ENCODE assay signal across 13 cellular contexts in the genomic region with DNA sequence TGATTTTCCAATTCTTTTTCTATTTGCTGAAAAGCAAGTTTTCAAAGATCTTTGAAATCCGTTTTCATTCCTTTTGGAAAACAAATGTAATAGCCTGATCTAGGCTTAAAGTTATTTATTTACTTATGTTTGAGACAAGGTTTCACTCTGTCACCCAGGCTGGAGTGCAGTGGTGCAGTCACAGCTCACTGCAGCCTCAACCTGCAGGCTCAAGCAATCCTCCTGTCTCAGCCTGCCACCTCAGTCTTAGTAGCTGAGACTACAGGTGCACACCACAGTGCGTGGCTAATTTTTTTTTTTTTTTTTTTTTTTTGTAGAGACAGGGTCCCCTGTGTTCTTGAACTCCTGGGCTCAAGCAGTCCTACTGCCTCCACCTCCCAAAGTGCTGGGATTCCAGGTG. TPM values are rescaled to one million over a fixed set of nuclear protein-coding genes. Genes with fewer than 3 reads are reported as not detected.
DNase-seq lines count a peak whose midpoint lies in the region; ATAC-seq and TF ChIP-seq lines count a peak whose summit lies in the region.
"Had no signal": no experiment of that assay in that cellular context is flagged by ENCODE, and none has a peak within 500 bp of the region (broad histone marks: within the 10 kb centered on the region; RNA-seq: fewer than 3 reads in every experiment).

No MANE protein-coding gene starts in this region.

- H3K36me3 ChIP-seq in neural progenitor cell = no peaks in the 10 kb centered on the region

- H3K4me1 ChIP-seq in neural progenitor cell = peaks cover 8% of the 10 kb centered on the region

- H3K27me3 ChIP-seq in neural progenitor cell = no peaks in the 10 kb centered on the region

- no peaks in the 10 kb centered on the region for H3K9me3 ChIP-seq in neural progenitor cell (ENCODE audit: low read depth)
- H3K9me3 ChIP-seq: mucosa of descending colon had no signal

- peaks cover 10% of the 10 kb centered on the region for H3F3A ChIP-seq in neural progenitor cell (ENCODE audit: low read depth)

- peaks cover 5% of the 10 kb centered on the region for H3K36me3 Mint-ChIP-seq in neural progenitor cell

- no peak overlapping the region for H3K27ac Mint-ChIP-seq in neural progenitor cell
- H3K27ac Mint-ChIP-seq: activated naive CD8-positive, alpha-beta T cell treated with anti-CD3 and anti-CD28 coated beads for 36 hours had no signal

- DNase-seq in DMS79 (lab: John Stamatoyannopoulos, UW) = peak; percentile 31
- DNase-seq in activated effector memory CD4-positive, alpha-beta T cell treated with Interleukin-2 at 50 U/mL for 16 hours = no peak
- no peak for DNase-seq in NCI-H345 treated with DMSO at 0.1 percent for 48 hours (lab: John Stamatoyannopoulos, UW; ENCODE audit: unreplicated experiment)
- no peak for DNase-seq in neural progenitor cell (ENCODE audit: low spot score)
- DNase-seq: activated naive CD8-positive, alpha-beta T cell treated with anti-CD3 and anti-CD28 coated beads for 36 hours; DMS 273 treated with DMSO at 0.1 percent for 48 hours; mucosa of descending colon; NCI-H2227 treated with DMSO at 0.1 percent for 48 hours; T1000 had no signal

- H4K20me1 ChIP-seq in neural progenitor cell (ENCODE audit: low read depth) = no peaks in the 10 kb centered on the region

- H2AFZ ChIP-seq in neural progenitor cell (replicated peaks) = no peak overlapping the region

- H3K4me3 Mint-ChIP-seq in neural progenitor cell = no peak overlapping the region
- H3K4me3 Mint-ChIP-seq: activated naive CD8-positive, alpha-beta T cell treated with anti-CD3 and anti-CD28 coated beads for 36 hours had no signal

- no peak overlapping the region for H3K9ac ChIP-seq in neural progenitor cell

- peak; percentile 42 for ATAC-seq in GM19043 (IDR thresholded peaks at IDR 0.05; ENCODE audit: low read depth, unreplicated experiment)
- peak; percentile 27 for ATAC-seq in HG02678 (IDR thresholded peaks at IDR 0.05; ENCODE audit: unreplicated experiment)
- ATAC-seq in HG03520 (IDR thresholded peaks at IDR 0.05; ENCODE audit: unreplicated experiment) = peak; percentile 27
- no peak for ATAC-seq in HG03460 (IDR thresholded peaks at IDR 0.05; ENCODE audit: unreplicated experiment)
- ATAC-seq: mucosa of descending colon had no signal

- no peak for TF ChIP-seq CTCF in neural progenitor cell (IDR thresholded peaks at IDR 0.05)

- H3K4me3 ChIP-seq in neural progenitor cell = no peak overlapping the region
- H3K4me3 ChIP-seq: mucosa of descending colon had no signal

- H3K4me2 ChIP-seq in neural progenitor cell = no peak overlapping the region

- no peaks in the 10 kb centered on the region for H3K27me3 Mint-ChIP-seq in neural progenitor cell (ENCODE audit: insufficient read depth, low read depth)
- H3K27me3 Mint-ChIP-seq: activated naive CD8-positive, alpha-beta T cell treated with anti-CD3 and anti-CD28 coated beads for 36 hours had no signal

- H3K9me3 Mint-ChIP-seq in neural progenitor cell = peaks cover 3% of the 10 kb centered on the region

- H3K27ac ChIP-seq in neural progenitor cell = no peak overlapping the region

- H3K79me2 ChIP-seq in neural progenitor cell (ENCODE audit: low read depth) = peaks cover 6% of the 10 kb centered on the region

- peaks cover 11% of the 10 kb centered on the region for H3K4me1 Mint-ChIP-seq in neural progenitor cell

RNA-seq across cellular contexts. Expression of a gene that starts 4.6 kb away (rescaled TPM):
- total RNA-seq in neural progenitor cell (ENCODE audit: low replicate concordance) = 5.8 and 6.7 TPM in 2 replicates
